ENCODE assay signal across 29 cellular contexts in the genomic region with DNA sequence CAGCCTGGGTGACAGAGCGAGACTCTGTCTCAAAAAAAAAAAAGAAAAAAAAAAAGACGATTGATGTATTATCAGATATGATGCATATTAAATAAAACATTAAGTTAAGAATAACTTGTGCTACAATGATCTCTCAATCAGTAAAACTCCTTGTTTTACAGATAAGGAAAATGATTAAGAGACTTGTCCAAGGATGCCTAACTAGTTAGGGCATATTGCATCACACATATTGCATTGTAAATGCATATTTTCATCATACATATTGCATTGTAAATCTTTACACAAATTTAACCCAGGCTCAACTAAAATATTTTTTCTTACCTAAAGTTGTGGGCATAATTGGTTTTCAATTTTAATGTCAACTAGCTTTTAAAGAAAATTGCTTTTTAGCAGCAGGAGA.
"Had no signal": no experiment of that assay in that cellular context is flagged by ENCODE, and none has a peak within 500 bp of the region (broad histone marks: within the 10 kb centered on the region; RNA-seq: fewer than 3 reads in every experiment).

No MANE protein-coding gene starts in this region.

- H3K4me3 ChIP-seq: left lung, lower lobe of right lung, pancreas, prostate gland, sigmoid colon, spleen, suprapubic skin, thoracic aorta, tibial artery, upper lobe of right lung had no signal

- ATAC-seq: left colon; left lung; lower lobe of right lung; naive thymus-derived CD8-positive, alpha-beta T cell; pancreas; right cardiac atrium; stimulated activated effector memory CD8-positive, alpha-beta T cell treated with anti-CD3 and anti-CD28 coated beads, Interleukin-12 subunit alpha, Interleukin-12 subunit beta, amount 100 ng/mL, for 72 hours; upper lobe of right lung had no signal

- H3K4me1 Mint-ChIP-seq: immature natural killer cell; nephron; neural crest cell; stimulated activated effector memory CD8-positive, alpha-beta T cell treated with anti-CD3 and anti-CD28 coated beads, Interleukin-12 subunit alpha, Interleukin-12 subunit beta, amount 100 ng/mL, for 72 hours had no signal

- H3K27ac ChIP-seq: left lung, lower lobe of right lung, pancreas, prostate gland, sigmoid colon, spleen, suprapubic skin, thoracic aorta, tibial artery, upper lobe of right lung had no signal

- H3K9me3 ChIP-seq: left lung, lower lobe of right lung, pancreas, prostate gland, sigmoid colon, spleen, suprapubic skin, thoracic aorta, tibial artery, upper lobe of right lung had no signal

- H3K27ac Mint-ChIP-seq: immature natural killer cell; naive thymus-derived CD8-positive, alpha-beta T cell; nephron; stimulated activated effector memory CD8-positive, alpha-beta T cell treated with anti-CD3 and anti-CD28 coated beads, Interleukin-12 subunit alpha, Interleukin-12 subunit beta, amount 100 ng/mL, for 72 hours; stimulated activated naive CD8-positive, alpha-beta T cell treated with anti-CD3 and anti-CD28 coated beads, Interleukin-15, Interleukin-2, amounts not matched to agents 100 ng/mL and 50 ng/mL, for 24 hours had no signal

- FAIRE-seq: kidney, pancreas, small intestine, urothelium cell line had no signal

- H3K4me3 Mint-ChIP-seq: immature natural killer cell; naive thymus-derived CD8-positive, alpha-beta T cell; nephron; neural crest cell; stimulated activated effector memory CD8-positive, alpha-beta T cell treated with anti-CD3 and anti-CD28 coated beads, Interleukin-12 subunit alpha, Interleukin-12 subunit beta, amount 100 ng/mL, for 72 hours; stimulated activated naive CD8-positive, alpha-beta T cell treated with anti-CD3 and anti-CD28 coated beads, Interleukin-15, Interleukin-2, amounts not matched to agents 100 ng/mL and 50 ng/mL, for 24 hours had no signal

- H3K4me1 ChIP-seq: left lung, lower lobe of right lung, prostate gland, sigmoid colon, spleen, suprapubic skin, upper lobe of right lung had no signal

- H3K27me3 ChIP-seq: left lung, pancreas, sigmoid colon, spleen, suprapubic skin, tibial artery, upper lobe of right lung had no signal

- DNase-seq: hypothalamus; immature natural killer cell; kidney; left colon; left lung; lower lobe of right lung; mammary epithelial cell; mesenchymal stem cell; naive thymus-derived CD8-positive, alpha-beta T cell; nucleus accumbens; pancreas; posterior cingulate gyrus; retina; right cardiac atrium; sigmoid colon; small intestine; spleen; stimulated activated CD4-positive, alpha-beta T cell treated with anti-CD3 and anti-CD28 coated beads, Interleukin-4, amount 100 ng/mL, for 24 hours; stimulated activated naive CD4-positive, alpha-beta T cell; tibial artery; upper lobe of right lung had no signal

- H3K27me3 Mint-ChIP-seq: naive thymus-derived CD8-positive, alpha-beta T cell; stimulated activated naive CD8-positive, alpha-beta T cell treated with anti-CD3 and anti-CD28 coated beads, Interleukin-15, Interleukin-2, amounts not matched to agents 100 ng/mL and 50 ng/mL, for 24 hours had no signal

- H3K9me3 Mint-ChIP-seq: immature natural killer cell; naive thymus-derived CD8-positive, alpha-beta T cell; nephron; neural crest cell; stimulated activated effector memory CD8-positive, alpha-beta T cell treated with anti-CD3 and anti-CD28 coated beads, Interleukin-12 subunit alpha, Interleukin-12 subunit beta, amount 100 ng/mL, for 72 hours; stimulated activated naive CD8-positive, alpha-beta T cell treated with anti-CD3 and anti-CD28 coated beads, Interleukin-15, Interleukin-2, amounts not matched to agents 100 ng/mL and 50 ng/mL, for 24 hours had no signal
